13 cellular contexts compared by ENCODE assay signal in genomic region chr1:101312192-101312591, GRCh38.
A peak's percentile ranks its signal among the peaks of the same experiment; 100 is the strongest.
DNase-seq lines count a peak whose midpoint lies in the region; ATAC-seq lines count a peak whose summit lies in the region.
"Had no signal": no experiment of that assay in that cellular context is flagged by ENCODE, and none has a peak within 500 bp of the region (broad histone marks: within the 10 kb centered on the region; RNA-seq: fewer than 3 reads in every experiment).

No MANE protein-coding gene starts in this region.

- H3K4me1 Mint-ChIP-seq in activated CD4-positive, alpha-beta T cell treated with anti-CD3 and anti-CD28 coated beads, Interleukin-2, amount 10 ng/mL, durations not matched to agents 7 days and 5 days = peaks cover 69% of the 10 kb centered on the region
- H3K4me1 Mint-ChIP-seq in T-helper 2 cell treated with Interferon-gamma antibody and Interleukin-4, amounts not matched to agents 5 μg/mL and 100 μg/mL, for 36 hours (ENCODE audit: low read depth) = peaks cover 57% of the 10 kb centered on the region
- peaks cover 76 to 78% of the 10 kb centered on the region in 2 donors for H3K4me1 Mint-ChIP-seq in natural killer cell treated with Interleukin-12 subunit alpha and Interleukin-12 subunit beta and Interleukin-15 and Interleukin-18, amount 100 ng/mL, for 72 hours (ENCODE audit: low read depth in 2 of 2)

- H3K27me3 Mint-ChIP-seq in activated CD4-positive, alpha-beta T cell treated with anti-CD3 and anti-CD28 coated beads, Interleukin-2, amount 10 ng/mL, durations not matched to agents 7 days and 5 days = no peaks in the 10 kb centered on the region
- H3K27me3 Mint-ChIP-seq in T-helper 2 cell treated with Interferon-gamma antibody and Interleukin-4, amounts not matched to agents 5 μg/mL and 100 μg/mL, for 36 hours (ENCODE audit: low read depth) = peaks cover 26% of the 10 kb centered on the region
- no peaks in the 10 kb centered on the region for H3K27me3 Mint-ChIP-seq in natural killer cell treated with Interleukin-12 subunit alpha and Interleukin-12 subunit beta and Interleukin-15 and Interleukin-18, amount 100 ng/mL, for 72 hours

- H3K36me3 Mint-ChIP-seq in activated CD4-positive, alpha-beta T cell treated with anti-CD3 and anti-CD28 coated beads, Interleukin-2, amount 10 ng/mL, durations not matched to agents 7 days and 5 days (ENCODE audit: low read depth) = no peaks in the 10 kb centered on the region
- H3K36me3 Mint-ChIP-seq in T-helper 2 cell treated with Interferon-gamma antibody and Interleukin-4, amounts not matched to agents 5 μg/mL and 100 μg/mL, for 36 hours (ENCODE audit: low read depth) = no peaks in the 10 kb centered on the region
- no peaks in the 10 kb centered on the region for H3K36me3 Mint-ChIP-seq in natural killer cell treated with Interleukin-12 subunit alpha and Interleukin-12 subunit beta and Interleukin-15 and Interleukin-18, amount 100 ng/mL, for 72 hours

- peak; percentile 28 for DNase-seq in activated CD4-positive, alpha-beta T cell treated with anti-CD3 and anti-CD28 coated beads, Interleukin-2, amount 10 ng/mL, durations not matched to agents 7 days and 5 days
- DNase-seq in activated CD4-positive, alpha-beta T cell treated with anti-CD3 and anti-CD28 coated beads for 48 hours = no peak
- no peak for DNase-seq in T-helper 2 cell treated with Interferon-gamma antibody and Interleukin-4, amounts not matched to agents 5 μg/mL and 100 μg/mL, for 36 hours (ENCODE audit: low spot score)
- no peak for DNase-seq in natural killer cell treated with Interleukin-12 subunit alpha and Interleukin-12 subunit beta and Interleukin-15 and Interleukin-18, amount 100 ng/mL, for 72 hours (ENCODE audit: low spot score)
- DNase-seq in iPS-NIHi7 (ENCODE audit: extremely low spot score) (no peak), dedifferentiated amniotic fluid mesenchymal stem cell (ENCODE audit: extremely low spot score) (no peak)
- DNase-seq: dorsolateral prefrontal cortex, mesenchymal stem cell, NCI-H2107, nucleus accumbens, SIG-M5 had no signal

- POLR2A ChIA-PET in activated CD4-positive, alpha-beta T cell treated with anti-CD3 and anti-CD28 coated beads, Interleukin-2, amount 10 ng/mL, durations not matched to agents 7 days and 5 days (lab: Charles Lee) = no interaction called here

- ATAC-seq in GM21447 (IDR thresholded peaks at IDR 0.05; ENCODE audit: unreplicated experiment) = peak; percentile 19
- ATAC-seq in natural killer cell treated with Interleukin-12 subunit alpha and Interleukin-12 subunit beta and Interleukin-15 and Interleukin-18, amount 100 ng/mL, for 72 hours = peak; percentile 37 to 56
- no peak for ATAC-seq in HG02642 (IDR thresholded peaks at IDR 0.05; ENCODE audit: poor library complexity, unreplicated experiment)

- peak overlapping the region; percentile 98 for H3K27ac Mint-ChIP-seq in activated CD4-positive, alpha-beta T cell treated with anti-CD3 and anti-CD28 coated beads, Interleukin-2, amount 10 ng/mL, durations not matched to agents 7 days and 5 days
- peak overlapping the region; percentile 93 for H3K27ac Mint-ChIP-seq in T-helper 2 cell treated with Interferon-gamma antibody and Interleukin-4, amounts not matched to agents 5 μg/mL and 100 μg/mL, for 36 hours
- peak overlapping the region; percentile 78 to 89 for H3K27ac Mint-ChIP-seq in natural killer cell treated with Interleukin-12 subunit alpha and Interleukin-12 subunit beta and Interleukin-15 and Interleukin-18, amount 100 ng/mL, for 72 hours

- CTCF ChIA-PET in activated CD4-positive, alpha-beta T cell treated with anti-CD3 and anti-CD28 coated beads, Interleukin-2, amount 10 ng/mL, durations not matched to agents 7 days and 5 days (lab: Charles Lee) = interaction anchor here (0.6 to 1.8 kb wide), 4 partner anchors 18 to 53 kb away, joined by 3 to 8 read pairs (median 3); no protein-coding TSS in a partner anchor

- H3K9me3 Mint-ChIP-seq in activated CD4-positive, alpha-beta T cell treated with anti-CD3 and anti-CD28 coated beads, Interleukin-2, amount 10 ng/mL, durations not matched to agents 7 days and 5 days = no peaks in the 10 kb centered on the region
- H3K9me3 Mint-ChIP-seq in T-helper 2 cell treated with Interferon-gamma antibody and Interleukin-4, amounts not matched to agents 5 μg/mL and 100 μg/mL, for 36 hours = no peaks in the 10 kb centered on the region
- H3K9me3 Mint-ChIP-seq in natural killer cell treated with Interleukin-12 subunit alpha and Interleukin-12 subunit beta and Interleukin-15 and Interleukin-18, amount 100 ng/mL, for 72 hours = no peaks in the 10 kb centered on the region

- peak overlapping the region; percentile 73 for H3K4me3 Mint-ChIP-seq in activated CD4-positive, alpha-beta T cell treated with anti-CD3 and anti-CD28 coated beads, Interleukin-2, amount 10 ng/mL, durations not matched to agents 7 days and 5 days
- H3K4me3 Mint-ChIP-seq in T-helper 2 cell treated with Interferon-gamma antibody and Interleukin-4, amounts not matched to agents 5 μg/mL and 100 μg/mL, for 36 hours = peak overlapping the region; percentile 82
- peak overlapping the region; percentile 86 for H3K4me3 Mint-ChIP-seq in natural killer cell treated with Interleukin-12 subunit alpha and Interleukin-12 subunit beta and Interleukin-15 and Interleukin-18, amount 100 ng/mL, for 72 hours
